1 cellular context compared by ENCODE assay signal in the genomic region with DNA sequence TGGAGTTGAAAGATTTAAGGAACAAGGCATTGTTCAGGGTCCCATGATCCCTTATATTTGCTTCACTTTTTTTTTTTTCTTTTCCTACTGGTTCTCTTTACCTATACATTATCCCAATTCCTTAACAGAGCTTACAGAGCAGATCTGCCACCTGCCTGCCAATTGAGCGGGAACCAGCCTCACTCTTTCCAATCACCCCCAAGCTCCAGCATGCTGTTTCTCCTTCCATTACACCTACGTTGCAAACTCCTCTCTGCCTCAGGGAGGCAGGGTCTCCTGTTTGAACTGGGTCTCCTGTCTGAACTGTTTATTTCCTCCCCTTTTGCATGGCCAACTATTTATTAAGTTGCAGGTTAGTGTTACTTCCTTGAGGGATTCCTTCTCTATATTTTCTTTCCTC.
TF ChIP-seq lines count a peak whose summit lies in the region.

No MANE protein-coding gene starts in this region.

TF ChIP-seq in H1, 55 proteins besides CTCF, POLR2A, EP300 and RAD21:
- TF ChIP-seq, protein P1, sequence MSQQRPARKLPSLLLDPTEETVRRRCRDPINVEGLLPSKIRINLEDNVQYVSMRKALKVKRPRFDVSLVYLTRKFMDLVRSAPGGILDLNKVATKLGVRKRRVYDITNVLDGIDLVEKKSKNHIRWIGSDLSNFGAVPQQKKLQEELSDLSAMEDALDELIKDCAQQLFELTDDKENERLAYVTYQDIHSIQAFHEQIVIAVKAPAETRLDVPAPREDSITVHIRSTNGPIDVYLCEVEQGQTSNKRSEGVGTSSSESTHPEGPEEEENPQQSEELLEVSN (IDR thresholded peaks at IDR 0.05): peak; percentile 98
- TF ChIP-seq RNF2 (IDR thresholded peaks at IDR 0.05; ENCODE audit: borderline replicate concordance, low read depth, low read length, missing control alignments, poor library complexity, severe bottlenecking): no peak
- TF ChIP-seq, protein P2, sequence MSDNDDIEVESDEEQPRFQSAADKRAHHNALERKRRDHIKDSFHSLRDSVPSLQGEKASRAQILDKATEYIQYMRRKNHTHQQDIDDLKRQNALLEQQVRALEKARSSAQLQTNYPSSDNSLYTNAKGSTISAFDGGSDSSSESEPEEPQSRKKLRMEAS (IDR thresholded peaks at IDR 0.05): peak; percentile 92
